15 cellular contexts compared by ENCODE assay signal in the genomic region with DNA sequence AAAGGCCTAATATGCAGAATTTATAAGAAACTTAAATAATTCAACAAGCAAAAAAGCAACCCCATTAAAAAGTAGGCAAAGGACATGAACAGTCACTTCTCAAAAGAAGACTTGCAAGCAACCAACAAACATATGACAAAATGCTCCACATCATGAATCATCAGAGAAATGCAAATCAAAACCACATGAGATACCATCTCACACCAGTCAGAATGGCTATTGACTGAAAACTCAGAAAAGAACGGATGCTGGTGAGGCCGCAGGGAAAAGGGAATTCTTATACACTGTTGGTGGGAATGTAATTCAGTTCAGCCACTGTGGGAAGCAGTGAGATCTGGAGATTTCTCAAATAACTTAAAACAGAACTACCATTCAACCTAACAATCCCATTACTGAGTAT.
DNase-seq lines count a peak whose midpoint lies in the region; ATAC-seq and TF ChIP-seq lines count a peak whose summit lies in the region.
"Had no signal": no experiment of that assay in that cellular context is flagged by ENCODE, and none has a peak within 500 bp of the region (broad histone marks: within the 10 kb centered on the region; RNA-seq: fewer than 3 reads in every experiment).

No MANE protein-coding gene starts in this region.

- TF ChIP-seq CTCF in AG10803 (conservative IDR thresholded peaks at IDR 0.05; ENCODE audit: low read length) (no peak), fibroblast of villous mesenchyme (IDR thresholded peaks at IDR 0.05; ENCODE audit: insufficient read depth, low read depth, low read length) (no peak)

- peak; percentile 78 for DNase-seq in AG10803 (ENCODE audit: low read depth)
- DNase-seq in GM04504 (ENCODE audit: low read depth) = peak; percentile 24
- DNase-seq in activated CD4-positive, alpha-beta memory T cell treated with anti-CD3 and anti-CD28 coated beads, Interleukin-2, amount 10 ng/mL, durations not matched to agents 7 days and 5 days = peak; percentile 24
- DNase-seq in fibroblast of villous mesenchyme (ENCODE audit: low read depth) = peak; percentile 71
- DNase-seq in superior temporal gyrus (ENCODE audit: extremely low spot score) = no peak
- no peak for DNase-seq in activated CD8-positive, alpha-beta memory T cell treated with anti-CD3 and anti-CD28 coated beads, Interleukin-2, amount 10 ng/mL, durations not matched to agents 7 days and 5 days
- DNase-seq in NCI-H82 treated with DMSO at 0.1 percent for 48 hours (lab: John Stamatoyannopoulos, UW; ENCODE audit: unreplicated experiment) = no peak
- DNase-seq: activated naive CD8-positive, alpha-beta T cell treated with anti-CD3 and anti-CD28 coated beads, Interleukin-2, amount 50 U/mL, for 24 hours; NCI-H1417 treated with DMSO at 0.1 percent for 48 hours; NCI-H510A treated with DMSO at 0.1 percent for 48 hours; retina; stimulated activated CD4-positive, alpha-beta T cell treated with anti-CD3 and anti-CD28 coated beads, Interleukin-4, amount 100 ng/mL, for 1 hour; stimulated activated naive CD4-positive, alpha-beta T cell had no signal

- H3K36me3 Mint-ChIP-seq in activated CD4-positive, alpha-beta memory T cell treated with anti-CD3 and anti-CD28 coated beads, Interleukin-2, amount 10 ng/mL, durations not matched to agents 7 days and 5 days (ENCODE audit: low read depth) = peaks cover 22% of the 10 kb centered on the region
- no peaks in the 10 kb centered on the region for H3K36me3 Mint-ChIP-seq in activated CD8-positive, alpha-beta memory T cell treated with anti-CD3 and anti-CD28 coated beads, Interleukin-2, amount 10 ng/mL, durations not matched to agents 7 days and 5 days

- peaks cover 16% of the 10 kb centered on the region for H3K9me3 Mint-ChIP-seq in activated CD4-positive, alpha-beta memory T cell treated with anti-CD3 and anti-CD28 coated beads, Interleukin-2, amount 10 ng/mL, durations not matched to agents 7 days and 5 days
- H3K9me3 Mint-ChIP-seq in activated CD8-positive, alpha-beta memory T cell treated with anti-CD3 and anti-CD28 coated beads, Interleukin-2, amount 10 ng/mL, durations not matched to agents 7 days and 5 days (ENCODE audit: low read depth) = no peaks in the 10 kb centered on the region

- no peak for ATAC-seq in GM21825 (IDR thresholded peaks at IDR 0.05; ENCODE audit: unreplicated experiment)
- no peak for ATAC-seq in activated CD8-positive, alpha-beta memory T cell treated with anti-CD3 and anti-CD28 coated beads, Interleukin-2, amount 10 ng/mL, durations not matched to agents 7 days and 5 days
- ATAC-seq: activated naive CD8-positive, alpha-beta T cell treated with anti-CD3 and anti-CD28 coated beads, Interleukin-2, amount 50 U/mL, for 24 hours had no signal

- no peak overlapping the region for H3K27ac Mint-ChIP-seq in activated CD4-positive, alpha-beta memory T cell treated with anti-CD3 and anti-CD28 coated beads, Interleukin-2, amount 10 ng/mL, durations not matched to agents 7 days and 5 days
- no peak overlapping the region for H3K27ac Mint-ChIP-seq in activated CD8-positive, alpha-beta memory T cell treated with anti-CD3 and anti-CD28 coated beads, Interleukin-2, amount 10 ng/mL, durations not matched to agents 7 days and 5 days
- H3K27ac Mint-ChIP-seq: activated naive CD8-positive, alpha-beta T cell treated with anti-CD3 and anti-CD28 coated beads, Interleukin-2, amount 50 U/mL, for 24 hours had no signal

- POLR2A ChIA-PET in activated CD4-positive, alpha-beta memory T cell treated with anti-CD3 and anti-CD28 coated beads, Interleukin-2, amount 10 ng/mL, durations not matched to agents 7 days and 5 days (lab: Charles Lee) = interaction anchor here (0.7 to 1.2 kb wide), 3 partner anchors 12 to 231 kb away, joined by 3 to 4 read pairs (median 4); no protein-coding TSS in a partner anchor

- H3K27me3 Mint-ChIP-seq in activated CD4-positive, alpha-beta memory T cell treated with anti-CD3 and anti-CD28 coated beads, Interleukin-2, amount 10 ng/mL, durations not matched to agents 7 days and 5 days = peaks cover 8% of the 10 kb centered on the region
- peaks cover 26% of the 10 kb centered on the region for H3K27me3 Mint-ChIP-seq in activated CD8-positive, alpha-beta memory T cell treated with anti-CD3 and anti-CD28 coated beads, Interleukin-2, amount 10 ng/mL, durations not matched to agents 7 days and 5 days
- H3K27me3 Mint-ChIP-seq: IgD-negative memory B cell had no signal

- H3K4me3 Mint-ChIP-seq in activated CD4-positive, alpha-beta memory T cell treated with anti-CD3 and anti-CD28 coated beads, Interleukin-2, amount 10 ng/mL, durations not matched to agents 7 days and 5 days = no peak overlapping the region
- no peak overlapping the region for H3K4me3 Mint-ChIP-seq in activated CD8-positive, alpha-beta memory T cell treated with anti-CD3 and anti-CD28 coated beads, Interleukin-2, amount 10 ng/mL, durations not matched to agents 7 days and 5 days
- H3K4me3 Mint-ChIP-seq: activated naive CD8-positive, alpha-beta T cell treated with anti-CD3 and anti-CD28 coated beads, Interleukin-2, amount 50 U/mL, for 24 hours; IgD-negative memory B cell had no signal

- peaks cover 27% of the 10 kb centered on the region for H3K4me1 Mint-ChIP-seq in activated CD4-positive, alpha-beta memory T cell treated with anti-CD3 and anti-CD28 coated beads, Interleukin-2, amount 10 ng/mL, durations not matched to agents 7 days and 5 days
- H3K4me1 Mint-ChIP-seq in activated CD8-positive, alpha-beta memory T cell treated with anti-CD3 and anti-CD28 coated beads, Interleukin-2, amount 10 ng/mL, durations not matched to agents 7 days and 5 days = peaks cover 3% of the 10 kb centered on the region

- H3K4me3 ChIP-seq in AG10803 (ENCODE audit: low read length) = no peak overlapping the region
- H3K4me3 ChIP-seq in fibroblast of villous mesenchyme (ENCODE audit: low read depth, low read length) = no peak overlapping the region

- CTCF ChIA-PET in activated CD4-positive, alpha-beta memory T cell treated with anti-CD3 and anti-CD28 coated beads, Interleukin-2, amount 10 ng/mL, durations not matched to agents 7 days and 5 days (lab: Charles Lee) = no interaction called here
- CTCF ChIA-PET in activated CD8-positive, alpha-beta memory T cell treated with anti-CD3 and anti-CD28 coated beads, Interleukin-2, amount 10 ng/mL, durations not matched to agents 7 days and 5 days (lab: Charles Lee) = no interaction called here

Comparison
In these comparisons a context has a peak if more than half of its experiments do, and no peak if none do; other contexts are left out.
1. DNase-seq: peak in AG10803 (single experiment), GM04504 (single experiment), activated CD4-positive, alpha-beta memory T cell treated with anti-CD3 and anti-CD28 coated beads, Interleukin-2, amount 10 ng/mL, durations not matched to agents 7 days and 5 days (single experiment) and fibroblast of villous mesenchyme (single experiment); none in superior temporal gyrus (single experiment), activated CD8-positive, alpha-beta memory T cell treated with anti-CD3 and anti-CD28 coated beads, Interleukin-2, amount 10 ng/mL, durations not matched to agents 7 days and 5 days (single experiment) and NCI-H82 treated with DMSO at 0.1 percent for 48 hours (single experiment).